In genomic region chr6:72864799-72865198, GRCh38 we compare ENCODE assay signal across 26 cellular contexts.
DNase-seq lines count a peak whose midpoint lies in the region; ATAC-seq and TF ChIP-seq lines count a peak whose summit lies in the region.
"Had no signal": no experiment of that assay in that cellular context is flagged by ENCODE, and none has a peak within 500 bp of the region (broad histone marks: within the 10 kb centered on the region; RNA-seq: fewer than 3 reads in every experiment).

No MANE protein-coding gene starts in this region.

- no peak overlapping the region for H3K4me3 Mint-ChIP-seq in activated T-cell treated with anti-CD3 and anti-CD28 coated beads, Interleukin-2, amount 50 U/mL, for 72 hours
- no peak overlapping the region for H3K4me3 Mint-ChIP-seq in activated T-cell treated with anti-CD3 and anti-CD28 coated beads, Interleukin-2, amount 50 U/mL, for 24 hours
- no peak overlapping the region for H3K4me3 Mint-ChIP-seq in stimulated activated memory B cell treated with anti-CD40 and anti-IgM and Interleukin-4, amounts not matched to agents 10 μg/mL and 1 μg/mL and 100 μg/mL, for 72 hours
- H3K4me3 Mint-ChIP-seq: activated CD4-positive, alpha-beta T cell treated with anti-CD3 and anti-CD28 coated beads for 36 hours; activated CD8-positive, alpha-beta T cell treated with anti-CD3 and anti-CD28 coated beads for 36 hours; activated naive CD4-positive, alpha-beta T cell treated with anti-CD3 and anti-CD28 coated beads, Interleukin-2, amount 50 U/mL, for 24 hours; T-helper 2 cell treated with Interferon-gamma antibody and Interleukin-4, amounts not matched to agents 5 μg/mL and 100 μg/mL, for 36 hours had no signal

- H3K36me3 Mint-ChIP-seq in activated T-cell treated with anti-CD3 and anti-CD28 coated beads, Interleukin-2, amount 50 U/mL, for 72 hours (ENCODE audit: insufficient read depth in 2 of 2): peaks cover 0 to 2% of the 10 kb centered on the region in 2 donors
- no peaks in the 10 kb centered on the region for H3K36me3 Mint-ChIP-seq in activated T-cell treated with anti-CD3 and anti-CD28 coated beads, Interleukin-2, amount 50 U/mL, for 24 hours (ENCODE audit: low read depth)
- H3K36me3 Mint-ChIP-seq in stimulated activated memory B cell treated with anti-CD40 and anti-IgM and Interleukin-4, amounts not matched to agents 10 μg/mL and 1 μg/mL and 100 μg/mL, for 72 hours: peaks cover 13% of the 10 kb centered on the region

- peaks cover 10% of the 10 kb centered on the region for H3K4me1 Mint-ChIP-seq in activated T-cell treated with anti-CD3 and anti-CD28 coated beads, Interleukin-2, amount 50 U/mL, for 72 hours (ENCODE audit: low read depth)
- peaks cover 7% of the 10 kb centered on the region for H3K4me1 Mint-ChIP-seq in activated T-cell treated with anti-CD3 and anti-CD28 coated beads, Interleukin-2, amount 50 U/mL, for 24 hours (ENCODE audit: low read depth)
- peaks cover 11% of the 10 kb centered on the region for H3K4me1 Mint-ChIP-seq in stimulated activated memory B cell treated with anti-CD40 and anti-IgM and Interleukin-4, amounts not matched to agents 10 μg/mL and 1 μg/mL and 100 μg/mL, for 72 hours

- H3K9me3 Mint-ChIP-seq in activated T-cell treated with anti-CD3 and anti-CD28 coated beads, Interleukin-2, amount 50 U/mL, for 72 hours: no peaks in the 10 kb centered on the region
- H3K9me3 Mint-ChIP-seq in activated T-cell treated with anti-CD3 and anti-CD28 coated beads, Interleukin-2, amount 50 U/mL, for 24 hours: no peaks in the 10 kb centered on the region
- no peaks in the 10 kb centered on the region for H3K9me3 Mint-ChIP-seq in stimulated activated memory B cell treated with anti-CD40 and anti-IgM and Interleukin-4, amounts not matched to agents 10 μg/mL and 1 μg/mL and 100 μg/mL, for 72 hours
- H3K9me3 Mint-ChIP-seq: activated CD8-positive, alpha-beta T cell treated with anti-CD3 and anti-CD28 coated beads for 36 hours; activated naive CD4-positive, alpha-beta T cell treated with anti-CD3 and anti-CD28 coated beads, Interleukin-2, amount 50 U/mL, for 24 hours; activated T-helper 2 cell treated with anti-CD3 and anti-CD28 coated beads, Interferon-gamma antibody, Interleukin-2, Interleukin-4, amounts not matched to agents 10 μg/mL and 5 μg/mL and 100 μg/mL, durations not matched to agents 14 hours and 24 hours and 36 hours; T-helper 2 cell treated with Interferon-gamma antibody and Interleukin-4, amounts not matched to agents 5 μg/mL and 100 μg/mL, for 36 hours had no signal

- DNase-seq in activated T-cell treated with anti-CD3 and anti-CD28 coated beads, Interleukin-2, amount 50 U/mL, for 72 hours: no peak
- no peak for DNase-seq in activated T-cell treated with anti-CD3 and anti-CD28 coated beads, Interleukin-2, amount 50 U/mL, for 24 hours
- peak; percentile 13 for DNase-seq in NCI-H2029 (lab: John Stamatoyannopoulos, UW)
- peak; percentile 1 for DNase-seq in epithelial cell of esophagus (ENCODE audit: low read depth)
- no peak for DNase-seq in HUDEP-2 (lab: John Stamatoyannopoulos, UW; ENCODE audit: unreplicated experiment in 76 of 76)
- no peak for DNase-seq in T1000 (lab: John Stamatoyannopoulos, UW)
- no peak for DNase-seq in NCI-H1048 (lab: John Stamatoyannopoulos, UW)
- DNase-seq: activated CD4-positive, alpha-beta T cell treated with anti-CD3 and anti-CD28 coated beads for 36 hours; activated CD8-positive, alpha-beta T cell treated with anti-CD3 and anti-CD28 coated beads for 36 hours; amniotic stem cell; colonic mucosa; effector CD4-positive, alpha-beta T cell; H7; left colon; NCI-H1092 treated with DMSO at 0.1 percent for 48 hours; NCI-H1694 treated with DMSO at 0.1 percent for 48 hours; NCI-H524 treated with DMSO at 0.1 percent for 48 hours; stimulated activated naive CD4-positive, alpha-beta T cell; upper lobe of left lung had no signal

- TF ChIP-seq CTCF in epithelial cell of esophagus (IDR thresholded peaks at IDR 0.05; ENCODE audit: insufficient read depth, low read depth, low read length, missing control alignments): no peak

- H3K27me3 Mint-ChIP-seq in activated T-cell treated with anti-CD3 and anti-CD28 coated beads, Interleukin-2, amount 50 U/mL, for 72 hours (ENCODE audit: low read depth): no peaks in the 10 kb centered on the region
- H3K27me3 Mint-ChIP-seq in activated T-cell treated with anti-CD3 and anti-CD28 coated beads, Interleukin-2, amount 50 U/mL, for 24 hours: no peaks in the 10 kb centered on the region
- H3K27me3 Mint-ChIP-seq in stimulated activated memory B cell treated with anti-CD40 and anti-IgM and Interleukin-4, amounts not matched to agents 10 μg/mL and 1 μg/mL and 100 μg/mL, for 72 hours: no peaks in the 10 kb centered on the region
- H3K27me3 Mint-ChIP-seq: activated CD4-positive, alpha-beta T cell treated with anti-CD3 and anti-CD28 coated beads for 36 hours; activated CD8-positive, alpha-beta T cell treated with anti-CD3 and anti-CD28 coated beads for 36 hours; activated naive CD4-positive, alpha-beta T cell treated with anti-CD3 and anti-CD28 coated beads, Interleukin-2, amount 50 U/mL, for 24 hours had no signal

- H3K4me3 ChIP-seq in epithelial cell of esophagus (ENCODE audit: low read length): no peak overlapping the region
- H3K4me3 ChIP-seq: cardiac muscle cell, colonic mucosa, skin epidermis, upper lobe of left lung had no signal

- H3K27ac Mint-ChIP-seq in activated T-cell treated with anti-CD3 and anti-CD28 coated beads, Interleukin-2, amount 50 U/mL, for 72 hours: peak overlapping the region; percentile 77
- H3K27ac Mint-ChIP-seq in activated T-cell treated with anti-CD3 and anti-CD28 coated beads, Interleukin-2, amount 50 U/mL, for 24 hours: no peak overlapping the region
- H3K27ac Mint-ChIP-seq in stimulated activated memory B cell treated with anti-CD40 and anti-IgM and Interleukin-4, amounts not matched to agents 10 μg/mL and 1 μg/mL and 100 μg/mL, for 72 hours: no peak overlapping the region
- H3K27ac Mint-ChIP-seq: activated CD4-positive, alpha-beta T cell treated with anti-CD3 and anti-CD28 coated beads for 36 hours; activated CD8-positive, alpha-beta T cell treated with anti-CD3 and anti-CD28 coated beads for 36 hours; activated naive CD4-positive, alpha-beta T cell treated with anti-CD3 and anti-CD28 coated beads, Interleukin-2, amount 50 U/mL, for 24 hours; activated T-helper 2 cell treated with anti-CD3 and anti-CD28 coated beads, Interferon-gamma antibody, Interleukin-2, Interleukin-4, amounts not matched to agents 10 μg/mL and 5 μg/mL and 100 μg/mL, durations not matched to agents 14 hours and 24 hours and 36 hours; T-helper 2 cell treated with Interferon-gamma antibody and Interleukin-4, amounts not matched to agents 5 μg/mL and 100 μg/mL, for 36 hours had no signal

- ATAC-seq in activated T-cell treated with anti-CD3 and anti-CD28 coated beads, Interleukin-2, amount 50 U/mL, for 72 hours (replicated peaks in 1 of 2): no peak
- ATAC-seq in stimulated activated memory B cell treated with anti-CD40 and anti-IgM and Interleukin-4, amounts not matched to agents 10 μg/mL and 1 μg/mL and 100 μg/mL, for 72 hours: no peak
- ATAC-seq: activated CD4-positive, alpha-beta T cell treated with anti-CD3 and anti-CD28 coated beads for 36 hours; activated CD8-positive, alpha-beta T cell treated with anti-CD3 and anti-CD28 coated beads for 36 hours; HepG2; left colon had no signal

Comparison
In these comparisons a context has a peak if more than half of its experiments do, and no peak if none do; other contexts are left out.
1. DNase-seq: peak in NCI-H2029 (single experiment) and epithelial cell of esophagus (single experiment); none in activated T-cell treated with anti-CD3 and anti-CD28 coated beads, Interleukin-2, amount 50 U/mL, for 72 hours (0 of 2), activated T-cell treated with anti-CD3 and anti-CD28 coated beads, Interleukin-2, amount 50 U/mL, for 24 hours (single experiment), HUDEP-2 (0 of 76), T1000 (single experiment) and NCI-H1048 (single experiment).